ENCODE assay signal across 10 cellular contexts in genomic region chr14:75549169-75549568, GRCh38. TPM values are rescaled to one million over a fixed set of nuclear protein-coding genes. Genes with fewer than 3 reads are reported as not detected.
DNase-seq lines count a peak whose midpoint lies in the region; ATAC-seq and TF ChIP-seq lines count a peak whose summit lies in the region.
"Had no signal": no experiment of that assay in that cellular context is flagged by ENCODE, and none has a peak within 500 bp of the region (broad histone marks: within the 10 kb centered on the region; RNA-seq: fewer than 3 reads in every experiment).

No MANE protein-coding gene starts in this region.

- peaks cover 17 to 53% of the 10 kb centered on the region in 2 donors for H3K36me3 Mint-ChIP-seq in activated naive CD4-positive, alpha-beta T cell treated with anti-CD3 and anti-CD28 coated beads, Interleukin-2, amount 50 U/mL, for 72 hours

- POLR2A ChIA-PET in GM10248 (lab: Yijun Ruan, JAX), result interaction anchor here (0.9 kb wide), 1 partner anchor 105 kb away, joined by 3 read pairs; no protein-coding TSS in a partner anchor

- ATAC-seq in GM19025 (IDR thresholded peaks at IDR 0.05; ENCODE audit: low read depth, unreplicated experiment), result peak; percentile 52
- ATAC-seq in HG03045 (IDR thresholded peaks at IDR 0.05; ENCODE audit: unreplicated experiment), result peak; percentile 55
- peak; percentile 27 to 68 for ATAC-seq in activated naive CD4-positive, alpha-beta T cell treated with anti-CD3 and anti-CD28 coated beads, Interleukin-2, amount 50 U/mL, for 72 hours
- no peak for ATAC-seq in GM18909 (IDR thresholded peaks at IDR 0.05; ENCODE audit: poor library complexity, unreplicated experiment)

- H3K27ac Mint-ChIP-seq in activated naive CD4-positive, alpha-beta T cell treated with anti-CD3 and anti-CD28 coated beads, Interleukin-2, amount 50 U/mL, for 72 hours, result peak overlapping the region; percentile 79 to 90

- no peaks in the 10 kb centered on the region for H3K9me3 Mint-ChIP-seq in activated naive CD4-positive, alpha-beta T cell treated with anti-CD3 and anti-CD28 coated beads, Interleukin-2, amount 50 U/mL, for 72 hours

- CTCF ChIA-PET in GM10248 (lab: Yijun Ruan, JAX), result interaction anchor here (0.9 to 6.6 kb wide), 12 partner anchors 10 to 241 kb away, joined by 3 to 82 read pairs (median 4); no protein-coding TSS in a partner anchor

- TF ChIP-seq CTCF in GM10248 (IDR thresholded peaks at IDR 0.05; ENCODE audit: control extremely low read depth, extremely low read depth, low read depth, missing control alignments) (no peak), foreskin fibroblast (IDR thresholded peaks at IDR 0.05; ENCODE audit: low read depth, low read length) (no peak)

- no peak overlapping the region for H3K4me3 ChIP-seq in foreskin fibroblast (ENCODE audit: low read depth in 1 of 2, low read length in 2 of 2)

- DNase-seq in GM10248 (ENCODE audit: extremely low spot score) (peak; percentile 62), foreskin fibroblast (no peak), glomerular visceral epithelial cell (ENCODE audit: extremely low spot score) (no peak), NCI-H2196 treated with DMSO at 0.1 percent for 48 hours (lab: John Stamatoyannopoulos, UW; ENCODE audit: unreplicated experiment) (no peak)
- DNase-seq in activated naive CD4-positive, alpha-beta T cell treated with anti-CD3 and anti-CD28 coated beads, Interleukin-2, amount 50 U/mL, for 72 hours (ENCODE audit: low spot score in 2 of 2), result no peak
- DNase-seq: dermis blood vessel endothelial cell, SK-N-SH had no signal

RNA-seq across cellular contexts. Expression of gene BATF, which starts 26.9 kb away (rescaled TPM):
- total RNA-seq in activated naive CD4-positive, alpha-beta T cell treated with anti-CD3 and anti-CD28 coated beads, Interleukin-2, amount 50 U/mL, for 72 hours, result 100 to 1,000 TPM in 1 of 2 donors, 10 to 100 TPM in 1; 93.6 to 165 TPM

RNA-seq across cellular contexts. Expression of gene FLVCR2, which starts 29.3 kb away (rescaled TPM):
- total RNA-seq in activated naive CD4-positive, alpha-beta T cell treated with anti-CD3 and anti-CD28 coated beads, Interleukin-2, amount 50 U/mL, for 72 hours, result 10 to 100 TPM; 11.6 to 18.3 TPM
